In genomic region chr2:231554748-231555545, GRCh38 we compare ENCODE assay signal across 8 cellular contexts. TPM values are rescaled to one million over a fixed set of nuclear protein-coding genes. Genes with fewer than 3 reads are reported as not detected.
DNase-seq lines count a peak whose midpoint lies in the region; ATAC-seq, FAIRE-seq and TF ChIP-seq lines count a peak whose summit lies in the region.

No MANE protein-coding gene starts in this region.

- 16% methylated on average over 5 of the region's 14 CpGs for WGBS in K562 (ENCODE audit: insufficient coverage, low coverage, missing lambda C conversion rate)
- 46 to 56% methylated on average over 14 of the region's 14 CpGs for WGBS in upper lobe of left lung, 2 donors

- peak overlapping the region; percentile 48 for H3K27ac Mint-ChIP-seq in activated T-cell treated with anti-CD3 and anti-CD28 coated beads, Interleukin-2, amount 50 U/mL, for 24 hours
- H3K27ac Mint-ChIP-seq in memory B cell = no peak overlapping the region

- peak overlapping the region in 1 of 2 experiments; percentile 1; a peak in 1 of 4 replicates for H3K9ac ChIP-seq in K562 (ENCODE audit: insufficient read depth in 1 of 2, low read depth in 2 of 2, low read length in 2 of 2)

- H3K36me3 ChIP-seq in K562 (ENCODE audit: control insufficient read depth, insufficient read depth, low read length) (no peaks in the 10 kb centered on the region), upper lobe of left lung (no peaks in the 10 kb centered on the region)

- intact Hi-C loops in K562 (cut with micrococcal nuclease) = no loop called here

- H2AFZ ChIP-seq in K562 (ENCODE audit: low read depth, low read length) = peak overlapping the region; percentile 72; the same call in 1 of the 2 replicates

- FAIRE-seq in K562 (lab: Jason Lieb, UNC) = no peak

- H3K9me3 ChIP-seq in K562 (replicated peaks; ENCODE audit: control insufficient read depth, insufficient read depth, low read depth, low read length) (no peaks in the 10 kb centered on the region), upper lobe of left lung (peaks cover 0 to 11% (median 5%) of the 10 kb centered on the region in 4 donors)

- peaks cover 10% of the 10 kb centered on the region for H3K4me1 Mint-ChIP-seq in activated T-cell treated with anti-CD3 and anti-CD28 coated beads, Interleukin-2, amount 50 U/mL, for 24 hours (ENCODE audit: low read depth)
- H3K4me1 Mint-ChIP-seq in memory B cell = peaks cover 14% of the 10 kb centered on the region

- DNase-seq in activated T-cell treated with anti-CD3 and anti-CD28 coated beads, Interleukin-2, amount 50 U/mL, for 24 hours = no peak
- no peak for DNase-seq in activated T-cell treated with anti-CD3 and anti-CD28 coated beads, Interleukin-2, amount 50 U/mL, for 1 hour
- no peak for DNase-seq in K562 (ENCODE audit: extremely low read depth in 1 of 4, low spot score in 3 of 4)
- no peak for DNase-seq in memory B cell (ENCODE audit: low spot score in 2 of 2)
- peak; percentile 72 to 88 for DNase-seq in upper lobe of left lung
- no peak for DNase-seq in NCI-H2227 (lab: John Stamatoyannopoulos, UW; ENCODE audit: unreplicated experiment)
- no peak for DNase-seq in HK-2 (ENCODE audit: unreplicated experiment)

- H3K4me3 Mint-ChIP-seq in activated T-cell treated with anti-CD3 and anti-CD28 coated beads, Interleukin-2, amount 50 U/mL, for 24 hours = peak overlapping the region; percentile 39
- H3K4me3 Mint-ChIP-seq in memory B cell = peak overlapping the region; percentile 8

- no peaks in the 10 kb centered on the region for H4K20me1 ChIP-seq in K562 (replicated peaks; ENCODE audit: control insufficient read depth, insufficient read depth, low read length)

- BruUV-seq in K562 (replicated peaks; lab: Mats Ljungman, UMichigan) = no TSS peak

- no peaks in the 10 kb centered on the region for H3K27me3 Mint-ChIP-seq in activated T-cell treated with anti-CD3 and anti-CD28 coated beads, Interleukin-2, amount 50 U/mL, for 24 hours
- H3K27me3 Mint-ChIP-seq in memory B cell = peaks cover 3% of the 10 kb centered on the region

- CTCF ChIA-PET in K562 (lab: Yijun Ruan, JAX; ENCODE audit: low intra/inter-chr PET ratio) = no interaction called here

- H3K9me3 Mint-ChIP-seq in activated T-cell treated with anti-CD3 and anti-CD28 coated beads, Interleukin-2, amount 50 U/mL, for 24 hours = peaks cover 12% of the 10 kb centered on the region
- peaks cover 11% of the 10 kb centered on the region for H3K9me3 Mint-ChIP-seq in memory B cell

- no peaks in the 10 kb centered on the region for H3K79me2 ChIP-seq in K562 (ENCODE audit: control insufficient read depth, insufficient read depth, low read length)

- H3K4me1 ChIP-seq in K562 (replicated peaks in 1 of 2; ENCODE audit: control insufficient read depth in 2 of 2, insufficient read depth in 2 of 2, low read length in 2 of 2) = peaks cover 0 to 9% of the 10 kb centered on the region in 2 experiments; a peak in 1 of 5 replicates
- peaks cover 16 to 27% (median 23%) of the 10 kb centered on the region in 4 donors for H3K4me1 ChIP-seq in upper lobe of left lung

- in situ Hi-C loops in K562 (cut with MboI) = loop anchor here (5.0 kb wide), 1 partner anchor 38 kb away; no protein-coding TSS in a partner anchor

- TF ChIP-seq RAD21 in K562 (CRISPR knock-in tag; conservative IDR thresholded peaks at IDR 0.05 in 1 of 2, IDR thresholded peaks at IDR 0.05 in 1 of 2) = no peak

- H3K4me3 ChIP-seq in K562 = no peak overlapping the region
- H3K4me3 ChIP-seq in upper lobe of left lung = peak overlapping the region in 3 of 4 donors; percentile 1 to 42 (median 33)

- no peak overlapping the region for H3K27ac ChIP-seq in K562 (ENCODE audit: extremely low read depth, low read depth, low read length)
- H3K27ac ChIP-seq in upper lobe of left lung = peak overlapping the region; percentile 69 to 82 (median 78)

- POLR2A ChIA-PET in K562 (lab: Yijun Ruan, JAX) = interaction anchor here (0.7 kb wide), 1 partner anchor 91 kb away, joined by 3 read pairs; the partner anchor contains the start of gene NCL

- ATAC-seq in K562 (peak; percentile 24; the same call in 2 of the 3 replicates), memory B cell (ENCODE audit: low read depth) (no peak), upper lobe of left lung (ENCODE audit: low FRiP score in 2 of 2) (peak; percentile 70 to 85)
- no peak for ATAC-seq in activated CD4-positive, CD25-positive, alpha-beta regulatory T cell treated with anti-CD3 and anti-CD28 coated beads, Interleukin-2, amount 50 U/mL, for 24 hours

- no peak for TF ChIP-seq POLR2A in K562 (conservative IDR thresholded peaks at IDR 0.05)
- no peak for TF ChIP-seq POLR2A in upper lobe of left lung (IDR thresholded peaks at IDR 0.05)

- TF ChIP-seq CTCF in K562 (IDR thresholded peaks at IDR 0.05 in 2 of 3, conservative IDR thresholded peaks at IDR 0.05 in 1 of 3; ENCODE audit: insufficient read depth in 2 of 3, low read depth in 1 of 3, low read length in 3 of 3) (no peak), upper lobe of left lung (IDR thresholded peaks at IDR 0.05) (no peak)

- TF ChIP-seq EP300 in K562 (IDR thresholded peaks at IDR 0.05; ENCODE audit: low read length) = no peak
- no peak for TF ChIP-seq EP300 in upper lobe of left lung (IDR thresholded peaks at IDR 0.05)

- H3K36me3 Mint-ChIP-seq in activated T-cell treated with anti-CD3 and anti-CD28 coated beads, Interleukin-2, amount 50 U/mL, for 24 hours (ENCODE audit: low read depth) = no peaks in the 10 kb centered on the region
- H3K36me3 Mint-ChIP-seq in memory B cell = peaks cover 8% of the 10 kb centered on the region

- no peak overlapping the region; the same call in 1 of the 2 replicates for H3K4me2 ChIP-seq in K562 (ENCODE audit: insufficient read depth, low read length)

- no peaks in the 10 kb centered on the region; a peak in 1 of 5 replicates for H3K27me3 ChIP-seq in K562 (ENCODE audit: control insufficient read depth in 2 of 2, insufficient read depth in 2 of 2, low read length in 2 of 2)
- no peaks in the 10 kb centered on the region for H3K27me3 ChIP-seq in upper lobe of left lung

- H3K9me1 ChIP-seq in K562 (ENCODE audit: control insufficient read depth, insufficient read depth, low read length) = no peaks in the 10 kb centered on the region

TF ChIP-seq in K562, 482 proteins besides CTCF, POLR2A, EP300 and RAD21 (continues in another document):
- TF ChIP-seq CCNT2 (IDR thresholded peaks at IDR 0.05; ENCODE audit: borderline replicate concordance, extremely low read depth, insufficient read length, low read depth, low read length) (no peak), SMC3 (conservative IDR thresholded peaks at IDR 0.05; ENCODE audit: insufficient read depth, low read depth, low read length) (no peak), ARNT (IDR thresholded peaks at IDR 0.05) (no peak), ZNF830 (CRISPR knock-in tag; IDR thresholded peaks at IDR 0.05) (no peak), TFAP4 (CRISPR knock-in tag; IDR thresholded peaks at IDR 0.05; ENCODE audit: borderline replicate concordance) (peak; percentile 20; the same call in 1 of the 2 replicates)

RNA-seq across cellular contexts. Expression of gene NMUR1, which starts 24.7 kb away (rescaled TPM):
- total RNA-seq in K562 (2011; cell fraction: chromatin; rRNA removed; ENCODE audit: low replicate concordance) = 0.35 and 0.83 TPM in 2 replicates
- 0.53 and 0.83 TPM in 2 replicates for total RNA-seq in K562 (2011; cell fraction: nucleolus; rRNA removed)
- 0.51 and 0.61 TPM in 2 replicates for total RNA-seq in K562 (2011; cell fraction: nucleoplasm; rRNA removed)
- total RNA-seq in K562 (2014; rRNA removed) = 0.05 and 0.20 TPM in 2 replicates
- total RNA-seq in K562 (2014; rRNA removed; fragmentation: Illumina TruSeq; extraction: Trizol) = 0.07 and 0.16 TPM in 2 replicates
- total RNA-seq in K562 (2015; rRNA removed; fragmentation: Illumina TruSeq; extraction: Trizol) = 0.08 and 0.18 TPM in 2 replicates
- 0.27 and 0.34 TPM in 2 replicates for total RNA-seq in K562 (2021)
- polyA plus RNA-seq in K562 (2011; rRNA removed) = 0.15 and 0.19 TPM in 2 replicates
- 0.16 and 0.32 TPM in 2 replicates for polyA plus RNA-seq in K562 (2011; cell fraction: cytosol; rRNA removed)
- 0.48 and 0.51 TPM in 2 replicates for polyA plus RNA-seq in K562 (2011; cell fraction: nucleus; rRNA removed)
- 0.38 and 0.71 TPM in 2 replicates for polyA plus RNA-seq in K562 (2012)
- 0.15 and 0.21 TPM in 2 replicates for polyA plus RNA-seq in K562 (2014; fragmentation: Illumina TruSeq; extraction: Trizol)
- polyA plus RNA-seq in K562 (2014; fragmentation: Nextera tagmentation; extraction: Ambion mirVana) = under 1 TPM; 0.01 to 0.06 TPM
- 0.12 and 0.15 TPM in 2 replicates for polyA plus RNA-seq in K562 (2014; rRNA removed)
- 0.06 TPM in 1 of 2 replicates, not detected in the other for polyA minus RNA-seq in K562 (2011; rRNA and poly(A)+ RNA removed)
- not detected in 2 replicates for polyA minus RNA-seq in K562 (2011; cell fraction: cytosol; rRNA and poly(A)+ RNA removed)
- 0.11 and 0.13 TPM in 2 replicates for polyA minus RNA-seq in K562 (2011; cell fraction: nucleus; rRNA and poly(A)+ RNA removed)
- total RNA-seq in upper lobe of left lung = 1 to 10 TPM; 1.1 to 2.4 (median 1.9) TPM

RNA-seq across cellular contexts. Expression of gene TEX44, which starts 37.7 kb away (rescaled TPM):
- total RNA-seq in K562 (2011; cell fraction: chromatin; rRNA removed; ENCODE audit: low replicate concordance) = not detected in 2 replicates
- not detected in 2 replicates for total RNA-seq in K562 (2011; cell fraction: nucleolus; rRNA removed)
- not detected in 2 replicates for total RNA-seq in K562 (2011; cell fraction: nucleoplasm; rRNA removed)
- total RNA-seq in K562 (2014; rRNA removed) (not detected in 2 replicates), K562 (2014; rRNA removed; fragmentation: Illumina TruSeq; extraction: Trizol) (not detected in 2 replicates), K562 (2015; rRNA removed; fragmentation: Illumina TruSeq; extraction: Trizol) (not detected in 2 replicates), K562 (2021) (not detected in 2 replicates), upper lobe of left lung (not detected)
- polyA plus RNA-seq in K562 (2011; rRNA removed) (not detected in 2 replicates), K562 (2014; fragmentation: Illumina TruSeq; extraction: Trizol) (not detected in 2 replicates), K562 (2014; fragmentation: Nextera tagmentation; extraction: Ambion mirVana) (not detected), K562 (2014; rRNA removed) (not detected in 2 replicates)
- not detected in 2 replicates for polyA plus RNA-seq in K562 (2011; cell fraction: cytosol; rRNA removed)
- polyA plus RNA-seq in K562 (2011; cell fraction: nucleus; rRNA removed) = not detected in 2 replicates
- polyA plus RNA-seq in K562 (2012) = not detected in 2 replicates
- not detected in 2 replicates for polyA minus RNA-seq in K562 (2011; rRNA and poly(A)+ RNA removed)
- not detected in 2 replicates for polyA minus RNA-seq in K562 (2011; cell fraction: cytosol; rRNA and poly(A)+ RNA removed)
- not detected in 2 replicates for polyA minus RNA-seq in K562 (2011; cell fraction: nucleus; rRNA and poly(A)+ RNA removed)

Comparison
In these comparisons a context has a peak if more than half of its experiments do, and no peak if none do; other contexts are left out.
1. DNase-seq: peak in upper lobe of left lung (2 of 2); none in activated T-cell treated with anti-CD3 and anti-CD28 coated beads, Interleukin-2, amount 50 U/mL, for 24 hours (single experiment), activated T-cell treated with anti-CD3 and anti-CD28 coated beads, Interleukin-2, amount 50 U/mL, for 1 hour (single experiment), K562 (0 of 4), memory B cell (0 of 2), NCI-H2227 (single experiment) and HK-2 (single experiment).
2. ATAC-seq: peak in K562 (single experiment) and upper lobe of left lung (2 of 2); none in memory B cell (single experiment) and activated CD4-positive, CD25-positive, alpha-beta regulatory T cell treated with anti-CD3 and anti-CD28 coated beads, Interleukin-2, amount 50 U/mL, for 24 hours (0 of 2).